Comparison of ENCODE assay signal across 19 cellular contexts in genomic region chr20:61579908-61580307, GRCh38.
"Had no signal": no experiment of that assay in that cellular context is flagged by ENCODE, and none has a peak within 500 bp of the region (broad histone marks: within the 10 kb centered on the region; RNA-seq: fewer than 3 reads in every experiment).

No MANE protein-coding gene starts in this region.

- FAIRE-seq: endothelial cell of umbilical vein, frontal cortex, islet of Langerhans, keratinocyte had no signal

- H3K27me3 ChIP-seq: colonic mucosa, foreskin keratinocyte had no signal

- H3K4me1 ChIP-seq: colonic mucosa, gastroesophageal sphincter, left lung, lower lobe of right lung had no signal

- H3K9me3 ChIP-seq: colonic mucosa, esophagus muscularis mucosa, gastroesophageal sphincter, heart left ventricle, lower lobe of right lung had no signal

- ATAC-seq: effector memory CD8-positive, alpha-beta T cell; foreskin keratinocyte; gastroesophageal sphincter; heart left ventricle; left cardiac atrium; left lung; left ventricle myocardium superior; lower lobe of right lung had no signal

- H3K4me3 ChIP-seq: colonic mucosa, esophagus muscularis mucosa, gastroesophageal sphincter, heart left ventricle, left lung, lower lobe of right lung had no signal

- DNase-seq: colonic mucosa; cortex of kidney; effector CD8-positive, alpha-beta T cell; effector memory CD8-positive, alpha-beta T cell; foreskin keratinocyte; hippocampal formation; left cardiac atrium; left lung; left ventricle myocardium superior; lower lobe of right lung; mesendoderm; midbrain had no signal

- H3K36me3 ChIP-seq: colonic mucosa, esophagus muscularis mucosa, gastroesophageal sphincter, heart left ventricle, left lung, lower lobe of right lung had no signal

- H3K27ac ChIP-seq: colonic mucosa, esophagus muscularis mucosa, foreskin keratinocyte, gastroesophageal sphincter, heart left ventricle, left lung, lower lobe of right lung had no signal
